28 cellular contexts compared by ENCODE assay signal in the genomic region with DNA sequence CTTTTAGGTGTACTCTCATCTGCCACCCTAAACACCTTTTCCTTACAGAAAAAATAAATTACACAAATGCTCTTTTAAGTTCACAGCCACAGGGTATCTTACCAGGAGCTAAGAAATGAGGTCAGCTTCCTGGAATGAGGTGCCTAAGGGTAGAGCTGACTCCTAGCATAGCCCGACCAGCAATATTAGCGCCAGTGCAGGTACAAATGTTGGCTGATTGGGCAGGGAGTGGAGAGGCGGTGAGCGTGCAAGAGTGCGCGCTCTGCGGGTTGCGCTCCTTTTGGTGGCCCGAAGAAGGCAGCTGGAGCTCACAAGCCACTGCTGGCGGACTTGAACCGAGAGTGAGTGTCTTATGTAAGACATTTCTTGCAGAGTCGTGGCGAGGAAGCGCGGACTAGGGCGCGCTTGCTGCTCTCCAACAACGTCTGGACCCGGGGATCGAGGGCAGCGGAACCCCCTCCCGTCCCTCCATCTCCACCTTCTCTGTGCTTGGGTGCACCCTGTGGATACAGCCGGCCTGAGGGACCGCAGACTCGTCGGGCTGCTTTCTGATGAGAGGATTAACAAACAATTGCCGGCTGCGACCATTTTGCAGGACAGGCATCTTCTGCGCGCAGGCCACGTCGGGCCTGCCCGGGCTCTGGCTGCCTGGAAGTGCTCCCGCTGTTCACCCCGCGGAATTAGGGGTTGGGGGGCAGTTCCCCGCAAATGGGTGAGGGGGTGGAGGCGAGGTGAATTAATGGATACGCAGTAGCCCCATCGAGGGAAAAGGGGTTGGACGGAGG. TPM values are rescaled to one million over a fixed set of nuclear protein-coding genes. Genes with fewer than 3 reads are reported as not detected.
DNase-seq lines count a peak whose midpoint lies in the region; ATAC-seq and TF ChIP-seq lines count a peak whose summit lies in the region.
"Had no signal": no experiment of that assay in that cellular context is flagged by ENCODE, and none has a peak within 500 bp of the region (broad histone marks: within the 10 kb centered on the region; RNA-seq: fewer than 3 reads in every experiment).

No MANE protein-coding gene starts in this region.

- peak overlapping the region; percentile 47 for H3K4me3 Mint-ChIP-seq in activated naive CD8-positive, alpha-beta T cell treated with anti-CD3 and anti-CD28 coated beads, Interleukin-2, amount 10 ng/mL, durations not matched to agents 7 days and 5 days
- H3K4me3 Mint-ChIP-seq in activated naive CD8-positive, alpha-beta T cell treated with anti-CD3 and anti-CD28 coated beads, Interleukin-2, amount 50 U/mL, for 24 hours, result no peak overlapping the region
- H3K4me3 Mint-ChIP-seq in WTC11, result no peak overlapping the region
- H3K4me3 Mint-ChIP-seq: mesothelial cell of epicardium, natural killer cell had no signal

- no peaks in the 10 kb centered on the region for H3K9me3 ChIP-seq in upper lobe of right lung
- no peaks in the 10 kb centered on the region for H3K9me3 ChIP-seq in esophagus squamous epithelium
- H3K9me3 ChIP-seq: A549, BE2C, sigmoid colon, suprapubic skin, vagina had no signal

- intact Hi-C loops in upper lobe of right lung (cut with DNase I), result no loop called here
- intact Hi-C loops in esophagus squamous epithelium (cut with DNase I), result no loop called here

- no peaks in the 10 kb centered on the region for H3K4me1 ChIP-seq in upper lobe of right lung
- H3K4me1 ChIP-seq in esophagus squamous epithelium, result peaks cover 0 to 7% (median 0%) of the 10 kb centered on the region in 3 donors
- H3K4me1 ChIP-seq: A549, BE2C, parathyroid adenoma, sigmoid colon, suprapubic skin, vagina had no signal

- H3K36me3 ChIP-seq in upper lobe of right lung (peaks cover 8% of the 10 kb centered on the region), esophagus squamous epithelium (peaks cover 0 to 23% (median 0%) of the 10 kb centered on the region in 3 donors)
- H3K36me3 ChIP-seq: BE2C had no signal

- peaks cover 6% of the 10 kb centered on the region for H3K36me3 Mint-ChIP-seq in activated naive CD8-positive, alpha-beta T cell treated with anti-CD3 and anti-CD28 coated beads, Interleukin-2, amount 10 ng/mL, durations not matched to agents 7 days and 5 days
- H3K36me3 Mint-ChIP-seq in activated naive CD8-positive, alpha-beta T cell treated with anti-CD3 and anti-CD28 coated beads, Interleukin-2, amount 50 U/mL, for 24 hours (ENCODE audit: low read depth), result peaks cover 16% of the 10 kb centered on the region
- H3K36me3 Mint-ChIP-seq in WTC11, result peaks cover 11% of the 10 kb centered on the region
- H3K36me3 Mint-ChIP-seq: natural killer cell had no signal

- WGBS in esophagus squamous epithelium, 2 donors, result 44 to 58% methylated on average over 9 to 26 of the region's 41 CpGs

- POLR2A ChIA-PET in activated naive CD8-positive, alpha-beta T cell treated with anti-CD3 and anti-CD28 coated beads, Interleukin-2, amount 10 ng/mL, durations not matched to agents 7 days and 5 days (lab: Charles Lee), result interaction anchor here (0.7 to 2.0 kb wide), 3 partner anchors 10 to 213 kb away, joined by 3 to 6 read pairs (median 4); a partner anchor contains a TSS
- POLR2A ChIA-PET in WTC11 (lab: Charles Lee), result no interaction called here

- H3K27ac Mint-ChIP-seq in activated naive CD8-positive, alpha-beta T cell treated with anti-CD3 and anti-CD28 coated beads, Interleukin-2, amount 10 ng/mL, durations not matched to agents 7 days and 5 days, result no peak overlapping the region
- H3K27ac Mint-ChIP-seq in activated naive CD8-positive, alpha-beta T cell treated with anti-CD3 and anti-CD28 coated beads, Interleukin-2, amount 50 U/mL, for 24 hours, result no peak overlapping the region
- no peak overlapping the region for H3K27ac Mint-ChIP-seq in WTC11
- H3K27ac Mint-ChIP-seq: activated T-helper 2 cell treated with anti-CD3 and anti-CD28 coated beads, Interferon-gamma antibody, Interleukin-2, Interleukin-4, amounts not matched to agents 10 μg/mL and 5 μg/mL and 100 μg/mL, durations not matched to agents 14 hours and 24 hours and 36 hours; mesothelial cell of epicardium; natural killer cell had no signal

- H3K27ac ChIP-seq in upper lobe of right lung (no peak overlapping the region), esophagus squamous epithelium (no peak overlapping the region)
- H3K27ac ChIP-seq: A549, dorsolateral prefrontal cortex, parathyroid adenoma, sigmoid colon, suprapubic skin, vagina had no signal

- H3K27me3 ChIP-seq in upper lobe of right lung (no peaks in the 10 kb centered on the region), esophagus squamous epithelium (peaks cover 0 to 29% (median 0%) of the 10 kb centered on the region in 4 donors)
- H3K27me3 ChIP-seq: BE2C, dorsolateral prefrontal cortex, vagina had no signal

- H3K27me3 Mint-ChIP-seq in activated naive CD8-positive, alpha-beta T cell treated with anti-CD3 and anti-CD28 coated beads, Interleukin-2, amount 10 ng/mL, durations not matched to agents 7 days and 5 days, result peaks cover 14% of the 10 kb centered on the region
- peaks cover 2% of the 10 kb centered on the region for H3K27me3 Mint-ChIP-seq in activated naive CD8-positive, alpha-beta T cell treated with anti-CD3 and anti-CD28 coated beads, Interleukin-2, amount 50 U/mL, for 24 hours
- peaks cover 15% of the 10 kb centered on the region; the same call in 1 of the 2 replicates for H3K27me3 Mint-ChIP-seq in WTC11 (ENCODE audit: low read depth)

- no peak for TF ChIP-seq CTCF in WTC11 (IDR thresholded peaks at IDR 0.05)
- no peak for TF ChIP-seq CTCF in upper lobe of right lung (IDR thresholded peaks at IDR 0.05)
- TF ChIP-seq CTCF in esophagus squamous epithelium (IDR thresholded peaks at IDR 0.05), result no peak

- ATAC-seq in activated naive CD8-positive, alpha-beta T cell treated with anti-CD3 and anti-CD28 coated beads, Interleukin-2, amount 10 ng/mL, durations not matched to agents 7 days and 5 days (ENCODE audit: low read depth), result peak; percentile 60
- ATAC-seq in activated naive CD8-positive, alpha-beta T cell treated with anti-CD3 and anti-CD28 coated beads, Interleukin-2, amount 50 U/mL, for 24 hours, result no peak
- ATAC-seq in WTC11 (peak; percentile 32; the same call in 1 of the 2 replicates), esophagus mucosa (peak; percentile 55), upper lobe of right lung (peak; percentile 48)
- ATAC-seq: activated CD4-positive, CD25-positive, alpha-beta regulatory T cell treated with anti-CD3 and anti-CD28 coated beads, Interleukin-2, amount 50 U/mL, for 24 hours; left cardiac atrium; natural killer cell had no signal

- CTCF ChIA-PET in WTC11 (lab: Charles Lee), result interaction anchor here (0.9 kb wide), 1 partner anchor 9 kb away, joined by 4 read pairs; no protein-coding TSS in a partner anchor

- no peak for DNase-seq in activated naive CD8-positive, alpha-beta T cell treated with anti-CD3 and anti-CD28 coated beads, Interleukin-2, amount 10 ng/mL, durations not matched to agents 7 days and 5 days
- no peak for DNase-seq in activated naive CD8-positive, alpha-beta T cell treated with anti-CD3 and anti-CD28 coated beads, Interleukin-2, amount 50 U/mL, for 24 hours
- no peak for DNase-seq in WTC11 (ENCODE audit: low spot score)
- DNase-seq in upper lobe of right lung, result no peak
- DNase-seq in NCI-H2081 (lab: John Stamatoyannopoulos, UW), result no peak
- DNase-seq in esophagus squamous epithelium (lab: John Stamatoyannopoulos, UW), result no peak
- DNase-seq in NCI-H526 treated with DMSO at 0.1 percent for 48 hours (lab: John Stamatoyannopoulos, UW), result no peak
- DNase-seq: BE2C; caudate nucleus; COR-L47; dorsolateral prefrontal cortex; KG1; left cardiac atrium; MV-4-11; natural killer cell; NCI-H1930; NCI-H446 treated with DMSO at 0.1 percent for 48 hours; NK-92 treated with Interleukin-12 subunit alpha and Interleukin-12 subunit beta, amount 100 ng/mL, for 24 hours; sigmoid colon; T1000 had no signal

- no peak for TF ChIP-seq POLR2A in esophagus squamous epithelium (IDR thresholded peaks at IDR 0.05)

- no peak overlapping the region for H3K4me3 ChIP-seq in upper lobe of right lung
- no peak overlapping the region for H3K4me3 ChIP-seq in esophagus squamous epithelium
- H3K4me3 ChIP-seq: A549, dorsolateral prefrontal cortex, sigmoid colon, suprapubic skin, vagina had no signal

- H3K4me1 Mint-ChIP-seq in activated naive CD8-positive, alpha-beta T cell treated with anti-CD3 and anti-CD28 coated beads, Interleukin-2, amount 10 ng/mL, durations not matched to agents 7 days and 5 days, result peaks cover 2% of the 10 kb centered on the region
- H3K4me1 Mint-ChIP-seq in activated naive CD8-positive, alpha-beta T cell treated with anti-CD3 and anti-CD28 coated beads, Interleukin-2, amount 50 U/mL, for 24 hours, result no peaks in the 10 kb centered on the region
- H3K4me1 Mint-ChIP-seq in WTC11, result no peaks in the 10 kb centered on the region
- H3K4me1 Mint-ChIP-seq: mesothelial cell of epicardium, natural killer cell had no signal

- H3K9me3 Mint-ChIP-seq in activated naive CD8-positive, alpha-beta T cell treated with anti-CD3 and anti-CD28 coated beads, Interleukin-2, amount 10 ng/mL, durations not matched to agents 7 days and 5 days, result no peaks in the 10 kb centered on the region
- H3K9me3 Mint-ChIP-seq in activated naive CD8-positive, alpha-beta T cell treated with anti-CD3 and anti-CD28 coated beads, Interleukin-2, amount 50 U/mL, for 24 hours, result no peaks in the 10 kb centered on the region
- H3K9me3 Mint-ChIP-seq in WTC11, result no peaks in the 10 kb centered on the region
- H3K9me3 Mint-ChIP-seq: activated T-helper 2 cell treated with anti-CD3 and anti-CD28 coated beads, Interferon-gamma antibody, Interleukin-2, Interleukin-4, amounts not matched to agents 10 μg/mL and 5 μg/mL and 100 μg/mL, durations not matched to agents 14 hours and 24 hours and 36 hours; mesothelial cell of epicardium; natural killer cell had no signal

TF ChIP-seq in WTC11, 78 proteins besides CTCF, POLR2A, EP300 and RAD21:
- TF ChIP-seq ZBTB21 (CRISPR knock-in tag; IDR thresholded peaks at IDR 0.05; ENCODE audit: borderline replicate concordance) (no peak), SMAD3 (CRISPR knock-in tag; IDR thresholded peaks at IDR 0.05; ENCODE audit: borderline replicate concordance) (no peak)
TF ChIP-seq in WTC11: peak in this region for 0.

RNA-seq across cellular contexts. Expression of a gene that starts 17.3 kb away (rescaled TPM):
- 10 to 100 TPM; 47.7 to 53.8 TPM for total RNA-seq in activated naive CD8-positive, alpha-beta T cell treated with anti-CD3 and anti-CD28 coated beads, Interleukin-2, amount 10 ng/mL, durations not matched to agents 7 days and 5 days
- total RNA-seq in WTC11 (2021), result 58.2 to 66.1 TPM (median 65.8 TPM) in 3 replicates
- total RNA-seq in esophagus mucosa, result 35.9 TPM
- total RNA-seq in upper lobe of right lung, result 19.5 TPM
- total RNA-seq in esophagus squamous epithelium, result 10 to 100 TPM; 27.1 to 69.3 (median 40.8) TPM

RNA-seq across cellular contexts. Expression of a gene that starts 48.3 kb away (rescaled TPM):
- 100 to 1,000 TPM; 178 TPM for total RNA-seq in activated naive CD8-positive, alpha-beta T cell treated with anti-CD3 and anti-CD28 coated beads, Interleukin-2, amount 10 ng/mL, durations not matched to agents 7 days and 5 days
- 84.9 to 92.6 TPM (median 88.2 TPM) in 3 replicates for total RNA-seq in WTC11 (2021)
- total RNA-seq in esophagus mucosa, result 81.3 TPM
- total RNA-seq in upper lobe of right lung, result 120 TPM
- total RNA-seq in esophagus squamous epithelium, result 100 to 1,000 TPM in 3 of 4 donors, 10 to 100 TPM in 1; 87.9 to 125 (median 102) TPM
